ENCODE assay signal across 8 cellular contexts in genomic region chr12:82688035-82688501, GRCh38. TPM values are rescaled to one million over a fixed set of nuclear protein-coding genes. Genes with fewer than 3 reads are reported as not detected.
DNase-seq lines count a peak whose midpoint lies in the region; ATAC-seq and TF ChIP-seq lines count a peak whose summit lies in the region.

No MANE protein-coding gene starts in this region.

- ATAC-seq in T-helper 17 cell (no peak), HG03521 (IDR thresholded peaks at IDR 0.05; ENCODE audit: unreplicated experiment) (no peak), GM19467 (IDR thresholded peaks at IDR 0.05; ENCODE audit: unreplicated experiment) (no peak)

- DNase-seq in AG04449 (ENCODE audit: low read depth, low spot score): no peak
- peak; percentile 17 for DNase-seq in GM20000 (ENCODE audit: low spot score)
- no peak for DNase-seq in T-helper 17 cell
- DNase-seq in foreskin fibroblast: peak; percentile 7 to 50
- DNase-seq in putamen (ENCODE audit: low spot score): peak; percentile 51
- no peak for DNase-seq in amniotic stem cell (lab: John Stamatoyannopoulos, UW)

- H3K36me3 Mint-ChIP-seq in T-helper 17 cell (ENCODE audit: low read depth): no peaks in the 10 kb centered on the region

- TF ChIP-seq CTCF in AG04449 (IDR thresholded peaks at IDR 0.05; ENCODE audit: insufficient read depth, low read length, missing control alignments) (no peak), GM20000 (IDR thresholded peaks at IDR 0.05; ENCODE audit: extremely low read depth, missing control alignments) (no peak), foreskin fibroblast (IDR thresholded peaks at IDR 0.05; ENCODE audit: low read depth, low read length) (peak; percentile 28)

- H3K27me3 Mint-ChIP-seq in T-helper 17 cell: peaks cover 5% of the 10 kb centered on the region

- POLR2A ChIA-PET in AG04449 (lab: Yijun Ruan, JAX): no interaction called here

- peak overlapping the region; percentile 99 for H3K27ac Mint-ChIP-seq in T-helper 17 cell

- peak overlapping the region; percentile 99 for H3K4me3 Mint-ChIP-seq in T-helper 17 cell

- no peaks in the 10 kb centered on the region for H3K9me3 ChIP-seq in T-helper 17 cell (ENCODE audit: control insufficient read depth, low read length, poor library complexity, severe bottlenecking)

- H3K4me3 ChIP-seq in AG04449 (ENCODE audit: low read depth, low read length): peak overlapping the region; percentile 95
- H3K4me3 ChIP-seq in foreskin fibroblast (ENCODE audit: low read depth in 1 of 2, low read length in 2 of 2): peak overlapping the region; percentile 81 to 96

- peaks cover 24% of the 10 kb centered on the region for H3K4me1 Mint-ChIP-seq in T-helper 17 cell

- CTCF ChIA-PET in AG04449 (lab: Yijun Ruan, JAX): no interaction called here

RNA-seq across cellular contexts. Expression of gene TMTC2, which starts 1.4 kb away (rescaled TPM):
- 1 to 10 TPM; 6.0 to 6.2 TPM for total RNA-seq in T-helper 17 cell

Comparison
In these comparisons a context has a peak if more than half of its experiments do, and no peak if none do; other contexts are left out.
1. DNase-seq: peak in GM20000 (single experiment), foreskin fibroblast (2 of 2) and putamen (single experiment); none in AG04449 (single experiment), T-helper 17 cell (0 of 3) and amniotic stem cell (single experiment).